Comparison of ENCODE assay signal across 1 cellular context in the genomic region with DNA sequence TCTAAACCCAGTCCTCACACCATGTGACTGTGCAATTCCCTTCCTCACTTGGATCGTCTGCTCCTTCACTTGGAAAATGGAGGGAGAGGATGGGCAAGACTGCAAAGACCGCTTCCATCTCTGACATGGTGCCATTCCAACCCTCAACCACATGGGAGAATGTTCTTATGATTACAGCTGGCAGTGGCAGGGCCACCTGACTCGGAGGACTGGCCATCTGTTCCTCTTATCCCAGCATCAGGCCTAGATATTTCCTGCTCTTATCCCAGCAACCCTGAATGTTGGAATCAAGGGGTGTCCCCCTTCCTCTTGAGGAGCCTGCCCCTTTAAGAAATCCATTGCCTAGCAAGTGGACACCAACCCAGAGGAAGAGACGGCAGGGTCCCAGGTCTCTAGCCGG.
TF ChIP-seq lines count a peak whose summit lies in the region.

No MANE protein-coding gene starts in this region.

TF ChIP-seq in SK-N-SH treated with all-trans-retinoic acid at 6 μM for 48 hours, 23 proteins besides CTCF, POLR2A, EP300 and RAD21 (continued from another document):
- TF ChIP-seq, protein P1, sequence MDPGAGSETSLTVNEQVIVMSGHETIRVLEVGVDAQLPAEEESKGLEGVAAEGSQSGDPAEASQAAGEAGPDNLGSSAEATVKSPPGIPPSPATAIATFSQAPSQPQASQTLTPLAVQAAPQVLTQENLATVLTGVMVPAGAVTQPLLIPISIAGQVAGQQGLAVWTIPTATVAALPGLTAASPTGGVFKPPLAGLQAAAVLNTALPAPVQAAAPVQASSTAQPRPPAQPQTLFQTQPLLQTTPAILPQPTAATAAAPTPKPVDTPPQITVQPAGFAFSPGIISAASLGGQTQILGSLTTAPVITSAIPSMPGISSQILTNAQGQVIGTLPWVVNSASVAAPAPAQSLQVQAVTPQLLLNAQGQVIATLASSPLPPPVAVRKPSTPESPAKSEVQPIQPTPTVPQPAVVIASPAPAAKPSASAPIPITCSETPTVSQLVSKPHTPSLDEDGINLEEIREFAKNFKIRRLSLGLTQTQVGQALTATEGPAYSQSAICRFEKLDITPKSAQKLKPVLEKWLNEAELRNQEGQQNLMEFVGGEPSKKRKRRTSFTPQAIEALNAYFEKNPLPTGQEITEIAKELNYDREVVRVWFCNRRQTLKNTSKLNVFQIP (CRISPR knock-in tag; IDR thresholded peaks at IDR 0.05; ENCODE audit: borderline replicate concordance, low read depth) = no peak
- TF ChIP-seq ZNF565 (CRISPR knock-in tag; conservative IDR thresholded peaks at IDR 0.05; ENCODE audit: low read depth) (no peak), GLIS3 (CRISPR knock-in tag; IDR thresholded peaks at IDR 0.05) (no peak), ISL1 (CRISPR knock-in tag; IDR thresholded peaks at IDR 0.05) (no peak), TCF4 (CRISPR knock-in tag; IDR thresholded peaks at IDR 0.05; ENCODE audit: borderline replicate concordance) (no peak), ZFP30 (CRISPR knock-in tag; IDR thresholded peaks at IDR 0.05) (no peak), TOX (CRISPR knock-in tag; IDR thresholded peaks at IDR 0.05; ENCODE audit: borderline replicate concordance) (no peak), ZC3H10 (CRISPR knock-in tag; IDR thresholded peaks at IDR 0.05) (no peak), CSDC2 (CRISPR knock-in tag; IDR thresholded peaks at IDR 0.05) (no peak)
TF ChIP-seq in SK-N-SH treated with all-trans-retinoic acid at 6 μM for 48 hours: peak in this region for 0.
